Comparison of ENCODE assay signal across 29 cellular contexts in genomic region chr10:6771361-6771760, GRCh38.
"Had no signal": no experiment of that assay in that cellular context is flagged by ENCODE, and none has a peak within 500 bp of the region (broad histone marks: within the 10 kb centered on the region; RNA-seq: fewer than 3 reads in every experiment).

No MANE protein-coding gene starts in this region.

- H3K27ac ChIP-seq: left lung, lower lobe of right lung, neural progenitor cell, neutrophil, parathyroid adenoma, psoas muscle, right atrium auricular region, right lobe of liver, testis, thyroid gland, transverse colon, upper lobe of left lung, vagina had no signal

- H3K79me2 ChIP-seq: parathyroid adenoma had no signal

- H3K36me3 Mint-ChIP-seq: immature natural killer cell; neural progenitor cell; stimulated activated memory B cell treated with anti-CD40 and anti-IgM and Interleukin-4, amounts not matched to agents 10 μg/mL and 1 μg/mL and 100 μg/mL, for 72 hours had no signal

- H2AFZ ChIP-seq: neural progenitor cell, parathyroid adenoma had no signal

- ATAC-seq: left colon; left lung; lower lobe of right lung; naive thymus-derived CD8-positive, alpha-beta T cell; psoas muscle; right lobe of liver; stimulated activated memory B cell treated with anti-CD40 and anti-IgM and Interleukin-4, amounts not matched to agents 10 μg/mL and 1 μg/mL and 100 μg/mL, for 72 hours; stimulated activated naive CD8-positive, alpha-beta T cell treated with anti-CD3 and anti-CD28 coated beads, Interleukin-15, amount 100 ng/mL, for 72 hours had no signal

- DNase-seq: hypothalamus; immature natural killer cell; kidney; left colon; left lung; lower lobe of right lung; mammary epithelial cell; naive thymus-derived CD8-positive, alpha-beta T cell; occipital lobe; psoas muscle; right lobe of liver; stimulated activated CD4-positive, alpha-beta T cell treated with anti-CD3 and anti-CD28 coated beads, Interleukin-1b, Interleukin-23, amount 100 ng/mL, for 48 hours; stimulated activated CD4-positive, alpha-beta T cell treated with anti-CD3 and anti-CD28 coated beads, Interleukin-2, amount 100 ng/mL, for 48 hours; stimulated activated CD4-positive, alpha-beta T cell treated with anti-CD3 and anti-CD28 coated beads, Interleukin-4, amount 100 ng/mL, for 4 hours; stimulated activated CD8-positive, alpha-beta memory T cell treated with anti-CD3 and anti-CD28 coated beads, Interleukin-4, amount 100 ng/mL, for 48 hours; stimulated activated naive CD4-positive, alpha-beta T cell treated with Interleukin-2 at 50 U/mL for 16 hours; stimulated activated naive CD8-positive, alpha-beta T cell treated with anti-CD3 and anti-CD28 coated beads, Interleukin-15, amount 100 ng/mL, for 72 hours; testis; thyroid gland; transverse colon; upper lobe of left lung had no signal

- H3K9me3 Mint-ChIP-seq: immature natural killer cell had no signal

- H3K27me3 ChIP-seq: neural progenitor cell, right atrium auricular region, right lobe of liver, testis, thyroid gland, transverse colon, upper lobe of left lung, vagina had no signal

- H3K4me3 ChIP-seq: left lung, lower lobe of right lung, neural progenitor cell, psoas muscle, right atrium auricular region, right lobe of liver, smooth muscle cell, testis, thyroid gland, transverse colon, upper lobe of left lung, vagina had no signal

- H3K9me3 ChIP-seq: lower lobe of right lung, neutrophil, right lobe of liver, testis, thyroid gland, transverse colon, upper lobe of left lung, vagina had no signal

- H3K36me3 ChIP-seq: left lung, lower lobe of right lung, neural progenitor cell, neutrophil, right atrium auricular region, right lobe of liver, thyroid gland, transverse colon, upper lobe of left lung, vagina had no signal

- H3K4me1 Mint-ChIP-seq: immature natural killer cell; neural progenitor cell; stimulated activated naive CD8-positive, alpha-beta T cell treated with anti-CD3 and anti-CD28 coated beads, Interleukin-15, amount 100 ng/mL, for 72 hours had no signal

- H3K4me1 ChIP-seq: left lung, lower lobe of right lung, neural progenitor cell, parathyroid adenoma, right atrium auricular region, right lobe of liver, testis, thyroid gland, transverse colon, upper lobe of left lung, vagina had no signal

- H3K27ac Mint-ChIP-seq: immature natural killer cell; nephron; neural progenitor cell; stimulated activated memory B cell treated with anti-CD40 and anti-IgM and Interleukin-4, amounts not matched to agents 10 μg/mL and 1 μg/mL and 100 μg/mL, for 72 hours; stimulated activated naive CD8-positive, alpha-beta T cell treated with anti-CD3 and anti-CD28 coated beads, Interleukin-15, amount 100 ng/mL, for 72 hours had no signal

- H3K9ac ChIP-seq: neural progenitor cell, parathyroid adenoma had no signal

- H3K4me2 ChIP-seq: neural progenitor cell, smooth muscle cell had no signal

- H3K4me3 Mint-ChIP-seq: immature natural killer cell; naive thymus-derived CD8-positive, alpha-beta T cell; nephron; neural progenitor cell; stimulated activated memory B cell treated with anti-CD40 and anti-IgM and Interleukin-4, amounts not matched to agents 10 μg/mL and 1 μg/mL and 100 μg/mL, for 72 hours; stimulated activated naive CD8-positive, alpha-beta T cell treated with anti-CD3 and anti-CD28 coated beads, Interleukin-15, amount 100 ng/mL, for 72 hours had no signal
